In the genomic region with DNA sequence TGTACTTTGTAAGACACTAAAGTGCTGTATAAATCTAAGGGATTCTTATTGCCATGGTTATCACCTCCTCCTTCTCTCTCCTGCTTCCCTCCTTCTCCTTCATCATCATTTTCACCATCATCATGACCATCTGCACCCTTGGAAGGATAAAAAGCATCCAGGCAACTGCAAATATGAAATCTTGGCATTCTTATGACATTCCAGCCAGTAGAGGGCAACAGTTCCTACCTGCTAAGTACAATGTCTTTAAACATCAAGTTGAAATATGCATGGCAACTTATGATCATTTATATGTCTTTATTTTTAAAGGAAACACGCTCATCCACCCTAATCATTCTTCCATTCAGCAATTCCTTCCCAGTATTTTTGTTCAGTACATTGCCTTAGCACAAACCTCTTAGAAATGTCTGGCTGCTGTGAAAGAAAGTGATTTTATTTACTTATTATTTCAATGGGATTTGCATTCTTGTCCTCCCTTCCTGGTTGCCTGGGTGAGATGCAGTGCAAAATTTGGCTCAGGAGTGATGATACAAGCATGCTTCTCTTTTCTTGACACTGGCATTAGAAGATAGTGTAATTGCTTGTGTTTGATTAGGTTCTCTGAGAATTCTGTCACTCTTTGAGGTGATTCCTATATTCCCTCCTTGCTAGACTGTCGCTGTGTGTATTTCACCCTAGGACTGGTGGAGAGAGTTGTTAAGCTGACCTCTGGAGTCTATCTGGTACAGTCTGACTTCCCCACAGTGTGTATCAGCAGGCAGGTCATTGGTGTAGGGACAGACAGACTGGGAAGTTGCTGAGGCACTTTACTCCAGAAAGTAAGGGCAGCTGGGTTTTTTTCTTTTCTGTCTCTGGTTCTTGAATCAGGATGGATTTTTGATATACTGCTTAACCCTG, we compare ENCODE assay signal across 8 cellular contexts.
A peak's percentile ranks its signal among the peaks of the same experiment; 100 is the strongest.
DNase-seq lines count a peak whose midpoint lies in the region; ATAC-seq, FAIRE-seq and TF ChIP-seq lines count a peak whose summit lies in the region.

No MANE protein-coding gene starts in this region.

- peak; percentile 51; the same call in 1 of the 3 replicates for ATAC-seq in K562
- ATAC-seq in lower lobe of right lung = peak in 1 of 2 donors; percentile 55
- no peak for ATAC-seq in GM18520 (IDR thresholded peaks at IDR 0.05; ENCODE audit: unreplicated experiment)
- no peak for ATAC-seq in GM21515 (IDR thresholded peaks at IDR 0.05; ENCODE audit: unreplicated experiment)

- no TSS peak for BruUV-seq in K562 (replicated peaks; lab: Mats Ljungman, UMichigan)

- TF ChIP-seq RAD21 in K562 (CRISPR knock-in tag; conservative IDR thresholded peaks at IDR 0.05 in 1 of 2, IDR thresholded peaks at IDR 0.05 in 1 of 2) = no peak

- H4K20me1 ChIP-seq in K562 (replicated peaks; ENCODE audit: control insufficient read depth, insufficient read depth, low read length) = no peaks in the 10 kb centered on the region

- DNase-seq in EL = peak; percentile 65
- peak; percentile 73 for DNase-seq in LHCN-M2 (ENCODE audit: low read depth)
- DNase-seq in K562 (ENCODE audit: extremely low read depth in 1 of 4, low spot score in 3 of 4) = peak in 2 of 4 experiments; percentile 11 to 26
- no peak for DNase-seq in lower lobe of right lung
- no peak for DNase-seq in effector memory CD4-positive, alpha-beta T cell
- no peak for DNase-seq in MG63

- in situ Hi-C loops in K562 (cut with MboI) = no loop called here

- TF ChIP-seq CTCF in K562 (IDR thresholded peaks at IDR 0.05 in 2 of 3, conservative IDR thresholded peaks at IDR 0.05 in 1 of 3; ENCODE audit: insufficient read depth in 2 of 3, low read depth in 1 of 3, low read length in 3 of 3) (peak; percentile 21 to 63 (median 55); a peak in 5 of 6 replicates), lower lobe of right lung (IDR thresholded peaks at IDR 0.05) (peak; percentile 63)

- CTCF ChIA-PET in K562 (lab: Yijun Ruan, JAX; ENCODE audit: low intra/inter-chr PET ratio) = no interaction called here

- H3K36me3 ChIP-seq in K562 (ENCODE audit: control insufficient read depth, insufficient read depth, low read length) = no peaks in the 10 kb centered on the region
- H3K36me3 ChIP-seq in lower lobe of right lung = no peaks in the 10 kb centered on the region
- no peaks in the 10 kb centered on the region for H3K36me3 ChIP-seq in effector memory CD4-positive, alpha-beta T cell (ENCODE audit: control insufficient read depth, insufficient read depth, low read length)
- no peaks in the 10 kb centered on the region; the same call in 1 of the 2 replicates for H3K36me3 ChIP-seq in MG63

- intact Hi-C loops in K562 (cut with micrococcal nuclease) = no loop called here
- intact Hi-C loops in lower lobe of right lung (cut with DNase I) = no loop called here

- no peaks in the 10 kb centered on the region for H3K9me1 ChIP-seq in K562 (ENCODE audit: control insufficient read depth, insufficient read depth, low read length)

- H3K27me3 ChIP-seq in K562 (ENCODE audit: control insufficient read depth in 2 of 2, insufficient read depth in 2 of 2, low read length in 2 of 2) (no peaks in the 10 kb centered on the region), lower lobe of right lung (ENCODE audit: low read depth) (no peaks in the 10 kb centered on the region), MG63 (no peaks in the 10 kb centered on the region)
- H3K27me3 ChIP-seq in effector memory CD4-positive, alpha-beta T cell (replicated peaks; ENCODE audit: control insufficient read depth, insufficient read depth, low read length, poor library complexity, severe bottlenecking) = no peaks in the 10 kb centered on the region

- POLR2A ChIA-PET in K562 (lab: Yijun Ruan, JAX) = interaction anchor here (1.6 kb wide), 1 partner anchor 10 kb away, joined by 5 read pairs; no protein-coding TSS in a partner anchor

- no peak overlapping the region for H3K27ac ChIP-seq in K562 (ENCODE audit: extremely low read depth, low read depth, low read length)
- no peak overlapping the region for H3K27ac ChIP-seq in lower lobe of right lung
- no peak overlapping the region for H3K27ac ChIP-seq in effector memory CD4-positive, alpha-beta T cell (ENCODE audit: insufficient read depth, low read length, poor library complexity, severe bottlenecking)

- H3K9ac ChIP-seq in K562 (ENCODE audit: insufficient read depth in 1 of 2, low read depth in 2 of 2, low read length in 2 of 2) = no peak overlapping the region

- peak; percentile 65 for FAIRE-seq in K562 (lab: Jason Lieb, UNC)

- H3K79me2 ChIP-seq in K562 (ENCODE audit: control insufficient read depth, insufficient read depth, low read length) = no peaks in the 10 kb centered on the region

- no peak overlapping the region for H3K4me2 ChIP-seq in K562 (ENCODE audit: insufficient read depth, low read length)

- H3K4me3 ChIP-seq in K562 (no peak overlapping the region), lower lobe of right lung (no peak overlapping the region), MG63 (no peak overlapping the region)
- H3K4me3 ChIP-seq in effector memory CD4-positive, alpha-beta T cell (ENCODE audit: insufficient read depth, low read depth, low read length, poor library complexity, severe bottlenecking) = no peak overlapping the region

- no peak for TF ChIP-seq POLR2A in K562 (conservative IDR thresholded peaks at IDR 0.05)

- no peaks in the 10 kb centered on the region for H3K9me3 ChIP-seq in K562 (replicated peaks; ENCODE audit: control insufficient read depth, insufficient read depth, low read depth, low read length)
- H3K9me3 ChIP-seq in lower lobe of right lung = no peaks in the 10 kb centered on the region
- no peaks in the 10 kb centered on the region for H3K9me3 ChIP-seq in effector memory CD4-positive, alpha-beta T cell (ENCODE audit: control insufficient read depth, low read length)
- H3K9me3 ChIP-seq in MG63 = peaks cover 9% of the 10 kb centered on the region

- H2AFZ ChIP-seq in K562 (ENCODE audit: low read depth, low read length) = no peak overlapping the region

- TF ChIP-seq EP300 in K562 (IDR thresholded peaks at IDR 0.05; ENCODE audit: low read length) = no peak

- 0% methylated on average over 2 of the region's 2 CpGs for WGBS in K562 (ENCODE audit: insufficient coverage, low coverage, missing lambda C conversion rate)

- no peaks in the 10 kb centered on the region for H3K4me1 ChIP-seq in K562 (replicated peaks in 1 of 2; ENCODE audit: control insufficient read depth in 2 of 2, insufficient read depth in 2 of 2, low read length in 2 of 2)
- H3K4me1 ChIP-seq in lower lobe of right lung = peaks cover 6% of the 10 kb centered on the region
- no peaks in the 10 kb centered on the region for H3K4me1 ChIP-seq in effector memory CD4-positive, alpha-beta T cell (ENCODE audit: control insufficient read depth, insufficient read depth, low read length, poor library complexity, severe bottlenecking)

TF ChIP-seq in K562, 482 proteins besides CTCF, POLR2A, EP300 and RAD21:
- no peak for TF ChIP-seq ZBTB17 (CRISPR knock-in tag; IDR thresholded peaks at IDR 0.05)
- peak; percentile 99 to 100 for TF ChIP-seq TEAD1 (CRISPR knock-in tag; IDR thresholded peaks at IDR 0.05)
- 0 out of 4 replicates have a peak, but pooled peaks of 1 of the 2 experiments have one; percentile 10 for TF ChIP-seq KDM1A (IDR thresholded peaks at IDR 0.05)
- TF ChIP-seq KLF16 (IDR thresholded peaks at IDR 0.05) = peak; percentile 28; the same call in 1 of the 2 replicates
- TF ChIP-seq, protein P1, sequence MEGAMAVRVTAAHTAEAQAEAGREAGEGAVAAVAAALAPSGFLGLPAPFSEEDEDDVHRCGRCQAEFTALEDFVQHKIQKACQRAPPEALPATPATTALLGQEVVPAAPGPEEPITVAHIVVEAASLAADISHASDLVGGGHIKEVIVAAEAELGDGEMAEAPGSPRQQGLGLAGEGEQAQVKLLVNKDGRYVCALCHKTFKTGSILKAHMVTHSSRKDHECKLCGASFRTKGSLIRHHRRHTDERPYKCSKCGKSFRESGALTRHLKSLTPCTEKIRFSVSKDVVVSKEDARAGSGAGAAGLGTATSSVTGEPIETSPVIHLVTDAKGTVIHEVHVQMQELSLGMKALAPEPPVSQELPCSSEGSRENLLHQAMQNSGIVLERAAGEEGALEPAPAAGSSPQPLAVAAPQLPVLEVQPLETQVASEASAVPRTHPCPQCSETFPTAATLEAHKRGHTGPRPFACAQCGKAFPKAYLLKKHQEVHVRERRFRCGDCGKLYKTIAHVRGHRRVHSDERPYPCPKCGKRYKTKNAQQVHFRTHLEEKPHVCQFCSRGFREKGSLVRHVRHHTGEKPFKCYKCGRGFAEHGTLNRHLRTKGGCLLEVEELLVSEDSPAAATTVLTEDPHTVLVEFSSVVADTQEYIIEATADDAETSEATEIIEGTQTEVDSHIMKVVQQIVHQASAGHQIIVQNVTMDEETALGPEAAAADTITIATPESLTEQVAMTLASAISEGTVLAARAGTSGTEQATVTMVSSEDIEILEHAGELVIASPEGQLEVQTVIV (CRISPR knock-in tag; IDR thresholded peaks at IDR 0.05; ENCODE audit: borderline replicate concordance) = no peak
- peak; percentile 99 for TF ChIP-seq TEAD2 (tag; IDR thresholded peaks at IDR 0.05)
- TF ChIP-seq ZNF174 (CRISPR knock-in tag; IDR thresholded peaks at IDR 0.05) = no peak
- TF ChIP-seq TEAD4 (IDR thresholded peaks at IDR 0.05; ENCODE audit: low read length) = peak; percentile 94
- TF ChIP-seq TEAD4 (CRISPR knock-in tag; IDR thresholded peaks at IDR 0.05; ENCODE audit: borderline replicate concordance) = no peak
- 0 out of 2 replicates have a peak, but pooled peaks have one; percentile 36 for TF ChIP-seq CTBP1 (IDR thresholded peaks at IDR 0.05; ENCODE audit: borderline replicate concordance)
- TF ChIP-seq, protein P2, sequence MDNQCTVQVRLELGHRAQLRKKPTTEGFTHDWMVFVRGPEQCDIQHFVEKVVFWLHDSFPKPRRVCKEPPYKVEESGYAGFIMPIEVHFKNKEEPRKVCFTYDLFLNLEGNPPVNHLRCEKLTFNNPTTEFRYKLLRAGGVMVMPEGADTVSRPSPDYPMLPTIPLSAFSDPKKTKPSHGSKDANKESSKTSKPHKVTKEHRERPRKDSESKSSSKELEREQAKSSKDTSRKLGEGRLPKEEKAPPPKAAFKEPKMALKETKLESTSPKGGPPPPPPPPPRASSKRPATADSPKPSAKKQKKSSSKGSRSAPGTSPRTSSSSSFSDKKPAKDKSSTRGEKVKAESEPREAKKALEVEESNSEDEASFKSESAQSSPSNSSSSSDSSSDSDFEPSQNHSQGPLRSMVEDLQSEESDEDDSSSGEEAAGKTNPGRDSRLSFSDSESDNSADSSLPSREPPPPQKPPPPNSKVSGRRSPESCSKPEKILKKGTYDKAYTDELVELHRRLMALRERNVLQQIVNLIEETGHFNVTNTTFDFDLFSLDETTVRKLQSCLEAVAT (IDR thresholded peaks at IDR 0.05) = 0 out of 4 replicates have a peak, but pooled peaks of 1 of the 2 experiments have one; percentile 29

Comparison
In these comparisons a context has a peak if more than half of its experiments do, and no peak if none do; other contexts are left out.
1. DNase-seq: peak in EL (single experiment) and LHCN-M2 (single experiment); none in lower lobe of right lung (single experiment), effector memory CD4-positive, alpha-beta T cell (0 of 3) and MG63 (single experiment).